Comparison of ENCODE assay signal across 10 cellular contexts in genomic region chr1:228964178-228964819, GRCh38.
DNase-seq lines count a peak whose midpoint lies in the region; ATAC-seq and TF ChIP-seq lines count a peak whose summit lies in the region.
"Had no signal": no experiment of that assay in that cellular context is flagged by ENCODE, and none has a peak within 500 bp of the region (broad histone marks: within the 10 kb centered on the region; RNA-seq: fewer than 3 reads in every experiment).

No MANE protein-coding gene starts in this region.

- no peak overlapping the region for H3K4me2 ChIP-seq in GM23338
- peak overlapping the region; percentile 39 for H3K4me2 ChIP-seq in hepatocyte
- H3K4me2 ChIP-seq in skeletal muscle satellite cell (ENCODE audit: low read length): peak overlapping the region; percentile 31

- H3F3A ChIP-seq in GM23338 (replicated peaks; ENCODE audit: low read depth): no peaks in the 10 kb centered on the region

- H2AFZ ChIP-seq in GM23338: peak overlapping the region; percentile 90
- no peak overlapping the region for H2AFZ ChIP-seq in hepatocyte

- no peak for TF ChIP-seq CTCF in GM23338 (conservative IDR thresholded peaks at IDR 0.05; ENCODE audit: low read depth in 2 of 2)
- no peak for TF ChIP-seq CTCF in hepatocyte (IDR thresholded peaks at IDR 0.05; ENCODE audit: poor library complexity)
- no peak for TF ChIP-seq CTCF in CD4-positive, alpha-beta T cell (IDR thresholded peaks at IDR 0.05)

- peaks cover 2% of the 10 kb centered on the region for H3K27me3 Mint-ChIP-seq in GM23338 (ENCODE audit: insufficient read depth, low read depth, poor library complexity)
- no peaks in the 10 kb centered on the region for H3K27me3 Mint-ChIP-seq in CD4-positive, alpha-beta T cell

- H3K9me3 ChIP-seq in hepatocyte (ENCODE audit: low read depth) (no peaks in the 10 kb centered on the region), skeletal muscle satellite cell (replicated peaks; ENCODE audit: low read length) (no peaks in the 10 kb centered on the region)
- no peaks in the 10 kb centered on the region for H3K9me3 ChIP-seq in CD4-positive, alpha-beta T cell (ENCODE audit: control insufficient read depth, low read length)

- H3K36me3 ChIP-seq in GM23338 (ENCODE audit: insufficient read depth) (no peaks in the 10 kb centered on the region), hepatocyte (replicated peaks; ENCODE audit: insufficient read depth, low read depth) (no peaks in the 10 kb centered on the region), skeletal muscle satellite cell (ENCODE audit: insufficient read depth, low read length) (no peaks in the 10 kb centered on the region)

- ATAC-seq in GM23338 (no peak), HG02981 (IDR thresholded peaks at IDR 0.05; ENCODE audit: unreplicated experiment) (no peak)
- ATAC-seq in CD4-positive, alpha-beta T cell (ENCODE audit: poor library complexity): no peak

- H3K9ac ChIP-seq in skeletal muscle satellite cell (ENCODE audit: low read depth, low read length): no peak overlapping the region

- peaks cover 29% of the 10 kb centered on the region for H3K4me1 Mint-ChIP-seq in GM23338
- H3K4me1 Mint-ChIP-seq in CD4-positive, alpha-beta T cell (ENCODE audit: low read depth): no peaks in the 10 kb centered on the region
- H3K4me1 Mint-ChIP-seq: activated naive CD4-positive, alpha-beta T cell treated with anti-CD3 and anti-CD28 coated beads, Interleukin-2, amount 10 ng/mL, durations not matched to agents 7 days and 5 days had no signal

- no peaks in the 10 kb centered on the region for H3K36me3 Mint-ChIP-seq in GM23338 (ENCODE audit: low read depth)
- H3K36me3 Mint-ChIP-seq in CD4-positive, alpha-beta T cell (ENCODE audit: low read depth): no peaks in the 10 kb centered on the region
- H3K36me3 Mint-ChIP-seq: activated naive CD4-positive, alpha-beta T cell treated with anti-CD3 and anti-CD28 coated beads, Interleukin-2, amount 10 ng/mL, durations not matched to agents 7 days and 5 days had no signal

- no peak for DNase-seq in GM23338 (ENCODE audit: low spot score)
- DNase-seq in astrocyte of the hippocampus (ENCODE audit: low read depth, low spot score): peak; percentile 87
- peak; percentile 84 for DNase-seq in hepatocyte (ENCODE audit: low spot score)
- no peak for DNase-seq in NK-92 treated with Interleukin-12 subunit alpha and Interleukin-12 subunit beta, amount 100 ng/mL, for 24 hours (lab: John Stamatoyannopoulos, UW)
- DNase-seq in CD4-positive, alpha-beta T cell: no peak
- DNase-seq in DMS114 treated with DMSO at 0.1 percent for 48 hours (lab: John Stamatoyannopoulos, UW; ENCODE audit: unreplicated experiment): no peak
- DNase-seq: activated naive CD4-positive, alpha-beta T cell treated with anti-CD3 and anti-CD28 coated beads, Interleukin-2, amount 10 ng/mL, durations not matched to agents 7 days and 5 days; NCI-H1048 had no signal

- H3K4me3 Mint-ChIP-seq in GM23338: no peak overlapping the region
- H3K4me3 Mint-ChIP-seq in CD4-positive, alpha-beta T cell: no peak overlapping the region
- H3K4me3 Mint-ChIP-seq: activated naive CD4-positive, alpha-beta T cell treated with anti-CD3 and anti-CD28 coated beads, Interleukin-2, amount 10 ng/mL, durations not matched to agents 7 days and 5 days had no signal

- H3K4me1 ChIP-seq in GM23338 (ENCODE audit: insufficient read depth) (0 out of 2 replicates have a peak, but pooled peaks cover 5% of the 10 kb centered on the region), hepatocyte (ENCODE audit: insufficient read depth) (peaks cover 22% of the 10 kb centered on the region), skeletal muscle satellite cell (ENCODE audit: control insufficient read depth, insufficient read depth, low read length) (peaks cover 14% of the 10 kb centered on the region)

- H3K27ac ChIP-seq in GM23338 (ENCODE audit: low read depth): no peak overlapping the region
- H3K27ac ChIP-seq in hepatocyte: peak overlapping the region; percentile 92
- no peak overlapping the region for H3K27ac ChIP-seq in CD4-positive, alpha-beta T cell (ENCODE audit: low read depth, low read length)

- no peaks in the 10 kb centered on the region for H3K9me2 ChIP-seq in GM23338 (ENCODE audit: insufficient read depth)
- no peaks in the 10 kb centered on the region for H3K9me2 ChIP-seq in hepatocyte (replicated peaks; ENCODE audit: insufficient read depth)

- POLR2A ChIA-PET in CD4-positive, alpha-beta T cell (lab: Charles Lee): no interaction called here

- no peak overlapping the region; the same call in 1 of the 2 replicates for H3K27ac Mint-ChIP-seq in GM23338
- H3K27ac Mint-ChIP-seq in CD4-positive, alpha-beta T cell: no peak overlapping the region
- H3K27ac Mint-ChIP-seq: activated naive CD4-positive, alpha-beta T cell treated with anti-CD3 and anti-CD28 coated beads, Interleukin-2, amount 10 ng/mL, durations not matched to agents 7 days and 5 days had no signal

- intact Hi-C loops in CD4-positive, alpha-beta T cell (cut with DNase I, micrococcal nuclease): no loop called here

- H3K79me2 ChIP-seq in GM23338 (replicated peaks; ENCODE audit: insufficient read depth) (no peaks in the 10 kb centered on the region), hepatocyte (no peaks in the 10 kb centered on the region)

- 16% methylated on average over 5 of the region's 5 CpGs for WGBS in hepatocyte (ENCODE audit: low lambda C conversion rate, missing lambda C conversion rate)

- H3K27me3 ChIP-seq in GM23338 (ENCODE audit: insufficient read depth) (no peaks in the 10 kb centered on the region), hepatocyte (no peaks in the 10 kb centered on the region), skeletal muscle satellite cell (ENCODE audit: control insufficient read depth, insufficient read depth, low read length) (no peaks in the 10 kb centered on the region)
- H3K27me3 ChIP-seq in CD4-positive, alpha-beta T cell (ENCODE audit: control insufficient read depth, insufficient read depth, low read length): no peaks in the 10 kb centered on the region

- H3K4me3 ChIP-seq in GM23338 (no peak overlapping the region), hepatocyte (no peak overlapping the region), skeletal muscle satellite cell (ENCODE audit: low read length) (no peak overlapping the region)

- H3K9me3 Mint-ChIP-seq in GM23338: no peaks in the 10 kb centered on the region
- H3K9me3 Mint-ChIP-seq in CD4-positive, alpha-beta T cell: no peaks in the 10 kb centered on the region
- H3K9me3 Mint-ChIP-seq: activated naive CD4-positive, alpha-beta T cell treated with anti-CD3 and anti-CD28 coated beads, Interleukin-2, amount 10 ng/mL, durations not matched to agents 7 days and 5 days had no signal

- CTCF ChIA-PET in CD4-positive, alpha-beta T cell (lab: Charles Lee): no interaction called here

- H4K20me1 ChIP-seq in GM23338 (replicated peaks; ENCODE audit: insufficient read depth) (no peaks in the 10 kb centered on the region), hepatocyte (ENCODE audit: insufficient read depth, poor library complexity, severe bottlenecking) (no peaks in the 10 kb centered on the region)

TF ChIP-seq in GM23338, 12 proteins besides CTCF, POLR2A, EP300 and RAD21 (continues in another document):
- TF ChIP-seq JUNB (IDR thresholded peaks at IDR 0.05; ENCODE audit: unreplicated experiment) (no peak), ETS1 (IDR thresholded peaks at IDR 0.05) (no peak), CREB1 (CRISPR knock-in tag; IDR thresholded peaks at IDR 0.05; ENCODE audit: low read depth) (no peak)

Comparison
In these comparisons a context has a peak if more than half of its experiments do, and no peak if none do; other contexts are left out.
1. DNase-seq: peak in astrocyte of the hippocampus (single experiment) and hepatocyte (single experiment); none in GM23338 (single experiment), NK-92 treated with Interleukin-12 subunit alpha and Interleukin-12 subunit beta, amount 100 ng/mL, for 24 hours (single experiment), CD4-positive, alpha-beta T cell (0 of 10) and DMS114 treated with DMSO at 0.1 percent for 48 hours (single experiment).